24 cellular contexts compared by ENCODE assay signal in the genomic region with DNA sequence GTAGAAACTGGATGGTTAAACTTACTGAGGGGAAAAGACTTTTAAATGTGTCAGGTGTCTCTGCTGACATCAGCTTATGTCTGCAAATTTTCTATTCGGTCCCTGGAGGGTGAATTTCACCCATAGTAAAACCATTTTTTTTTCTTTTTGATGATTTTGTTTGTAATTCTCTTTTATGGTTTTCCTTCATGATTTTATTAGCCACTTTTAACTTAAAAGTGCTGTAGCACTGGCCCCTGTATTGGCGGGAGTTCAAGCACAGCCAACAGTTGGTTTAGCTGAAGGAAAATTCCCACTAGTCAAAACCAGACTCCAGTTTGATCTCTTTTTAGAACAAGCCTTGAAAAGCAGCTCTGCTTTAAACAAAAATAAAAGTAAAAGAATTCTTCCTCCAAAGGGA. TPM values are rescaled to one million over a fixed set of nuclear protein-coding genes. Genes with fewer than 3 reads are reported as not detected.
"Had no signal": no experiment of that assay in that cellular context is flagged by ENCODE, and none has a peak within 500 bp of the region (broad histone marks: within the 10 kb centered on the region; RNA-seq: fewer than 3 reads in every experiment).

No MANE protein-coding gene starts in this region.

- H3K4me3 ChIP-seq: dorsolateral prefrontal cortex, gastrocnemius medialis, heart left ventricle, hepatocyte, left lung, mucosa of descending colon, ovary, suprapubic skin, thyroid gland, upper lobe of left lung had no signal

- H3K9me3 ChIP-seq: gastrocnemius medialis, left lung, mucosa of descending colon, ovary, suprapubic skin, thyroid gland, upper lobe of left lung had no signal

- ATAC-seq: gastrocnemius medialis; heart left ventricle; left cardiac atrium; natural killer cell treated with Interleukin-12 subunit alpha and Interleukin-12 subunit beta and Interleukin-15 and Interleukin-18, amount 100 ng/mL, for 72 hours; stimulated activated naive CD8-positive, alpha-beta T cell treated with anti-CD3 and anti-CD28 coated beads, Interleukin-15, amount 100 ng/mL, for 72 hours had no signal

- H2AFZ ChIP-seq: hepatocyte had no signal

- H3K27me3 ChIP-seq: ovary, thyroid gland, upper lobe of left lung had no signal

- DNase-seq: cerebellar nuclear complex; dorsolateral prefrontal cortex; effector CD4-positive, alpha-beta T cell; foreskin fibroblast; gastrocnemius medialis; heart left ventricle; left cardiac atrium; left lung; mesenchymal stem cell; mucosa of descending colon; naive B cell; nucleus accumbens; retina; small intestine; stimulated activated CD4-positive, alpha-beta T cell treated with anti-CD3 and anti-CD28 coated beads, Interleukin-15, amount 100 ng/mL, for 24 hours; stimulated activated CD4-positive, alpha-beta T cell treated with anti-CD3 and anti-CD28 coated beads, Interleukin-2, amount 100 ng/mL, for 48 hours; stimulated activated naive CD4-positive, alpha-beta T cell; stimulated activated naive CD8-positive, alpha-beta T cell treated with anti-CD3 and anti-CD28 coated beads, Interleukin-15, amount 100 ng/mL, for 72 hours; thyroid gland; upper lobe of left lung had no signal

- H3K4me2 ChIP-seq: hepatocyte had no signal

- H3K79me2 ChIP-seq: hepatocyte had no signal

- H3K4me1 ChIP-seq: gastrocnemius medialis, thyroid gland had no signal

- H3K36me3 ChIP-seq: gastrocnemius medialis, heart left ventricle, left lung, ovary, suprapubic skin, thyroid gland, upper lobe of left lung had no signal

- H3K27ac ChIP-seq: gastrocnemius medialis, hepatocyte, left lung, ovary, suprapubic skin, thyroid gland, upper lobe of left lung had no signal

RNA-seq across cellular contexts. Expression of a gene that starts 5.0 kb away (rescaled TPM):
- total RNA-seq: natural killer cell treated with Interleukin-12 subunit alpha and Interleukin-12 subunit beta and Interleukin-15 and Interleukin-18, amount 100 ng/mL, for 72 hours had no signal
